Comparison of ENCODE assay signal across 1 cellular context in the genomic region with DNA sequence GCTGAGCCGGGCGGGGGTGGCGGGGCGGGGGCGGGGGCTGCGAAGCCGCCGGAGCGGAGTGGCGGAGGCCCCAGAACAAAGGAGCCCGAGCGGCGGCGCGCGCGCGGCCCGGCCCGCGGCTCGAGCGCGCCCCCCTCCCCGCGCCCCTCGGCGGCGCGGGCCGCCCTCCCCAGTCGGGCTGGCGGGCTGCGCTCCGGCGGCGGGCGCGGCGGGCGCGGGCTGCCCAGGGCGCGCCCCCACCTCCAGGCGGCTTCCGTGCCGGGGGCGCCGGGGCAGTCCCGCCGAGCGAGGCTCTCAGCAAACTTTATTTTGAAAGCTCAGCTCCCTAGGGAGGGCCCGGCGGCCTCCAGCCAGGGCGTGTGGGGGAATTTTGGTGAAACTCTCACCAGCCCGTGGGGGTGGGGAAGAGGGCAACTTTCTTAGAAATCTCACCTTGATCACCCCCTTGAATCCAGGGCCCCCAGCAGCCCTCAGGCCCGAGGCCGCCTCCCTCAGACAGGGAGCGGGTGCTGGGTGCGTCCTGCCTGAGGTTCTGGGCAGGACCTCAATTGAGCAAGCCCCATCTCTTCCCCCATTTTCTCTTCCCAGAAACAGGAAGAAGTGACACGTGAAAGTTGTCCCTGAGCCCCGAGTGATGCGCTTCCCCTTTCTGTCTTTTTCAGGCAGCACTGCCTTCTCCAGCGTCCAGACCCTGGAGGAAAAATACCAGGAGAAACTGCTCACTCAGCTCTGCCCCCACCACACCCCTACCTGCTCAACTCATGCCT.
TF ChIP-seq lines count a peak whose summit lies in the region.

No MANE protein-coding gene starts in this region.

TF ChIP-seq in H1, 55 proteins besides CTCF, POLR2A, EP300 and RAD21:
- TF ChIP-seq KDM4A (IDR thresholded peaks at IDR 0.05; ENCODE audit: low read depth, low read length, severe bottlenecking) (peak; percentile 47), RXRA (IDR thresholded peaks at IDR 0.05; ENCODE audit: insufficient read depth, low read depth, low read length) (no peak), PHF8 (conservative IDR thresholded peaks at IDR 0.05; ENCODE audit: low read depth, low read length) (peak; percentile 49)
